Comparison of ENCODE assay signal across 27 cellular contexts in the genomic region with DNA sequence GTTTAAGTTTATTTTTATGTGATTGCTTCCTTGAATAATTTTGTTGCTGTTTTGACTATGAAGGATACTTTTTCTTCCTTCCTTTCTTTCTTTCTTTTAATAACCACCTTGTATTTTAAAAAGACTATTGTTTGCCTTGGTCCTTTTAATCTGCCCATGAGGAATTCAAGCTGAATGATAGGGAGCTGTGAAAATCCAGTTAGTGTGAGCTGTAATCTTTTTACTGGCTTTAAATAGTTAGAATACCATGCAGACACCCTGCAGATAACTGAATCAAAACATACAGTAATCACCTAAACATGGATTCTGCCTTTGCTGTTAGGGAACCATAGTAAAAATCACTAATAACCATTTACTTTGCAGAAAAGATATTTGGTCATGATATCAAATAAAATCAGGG.
"Had no signal": no experiment of that assay in that cellular context is flagged by ENCODE, and none has a peak within 500 bp of the region (broad histone marks: within the 10 kb centered on the region; RNA-seq: fewer than 3 reads in every experiment).

No MANE protein-coding gene starts in this region.

- H3K4me1 ChIP-seq: body of pancreas, heart left ventricle had no signal

- H3K9me3 ChIP-seq: body of pancreas, heart left ventricle had no signal

- H3K27me3 ChIP-seq: body of pancreas, dorsolateral prefrontal cortex, heart left ventricle had no signal

- H3K4me3 ChIP-seq: body of pancreas, coronary artery, dorsolateral prefrontal cortex, heart left ventricle had no signal

- H3K36me3 ChIP-seq: heart left ventricle, WERI-Rb-1 had no signal

- DNase-seq: activated B cell treated with CpG ODN at 0.5 μM for 24 hours; activated CD4-positive, alpha-beta T cell treated with anti-CD3 and anti-CD28 coated beads for 48 hours; activated CD4-positive, alpha-beta T cell treated with anti-CD3 and anti-CD28 coated beads, Interleukin-2, amount 50 U/mL, for 1 hour; activated CD4-positive, alpha-beta T cell treated with anti-CD3 and anti-CD28 coated beads, Interleukin-2, amount 50 U/mL, for 48 hours; activated CD8-positive, alpha-beta memory T cell treated with anti-CD3 and anti-CD28 coated beads for 24 hours; activated CD8-positive, alpha-beta T cell treated with anti-CD3 and anti-CD28 coated beads for 36 hours; activated effector memory CD4-positive, alpha-beta T cell treated with Interleukin-2 at 50 U/mL for 16 hours; activated gamma-delta T cell treated with Interleukin-2 at 50 U/mL for 16 hours; activated naive CD4-positive, alpha-beta T cell treated with anti-CD3 and anti-CD28 coated beads, Interleukin-2, amount 50 U/mL, for 16 hours; activated naive CD4-positive, alpha-beta T cell treated with Interleukin-2 at 50 U/mL for 16 hours; activated T-cell treated with anti-CD3 and anti-CD28 coated beads, Interleukin-2, amount 50 U/mL, for 4 hours; amniotic stem cell; anterior cingulate cortex; body of pancreas; central memory CD4-positive, alpha-beta T cell; cerebellar nuclear complex; dorsolateral prefrontal cortex; effector memory CD4-positive, alpha-beta T cell; endodermal cell; foreskin fibroblast; glutamatergic neuron; heart left ventricle; T-helper 1 cell; T-helper 17 cell; T1000; WERI-Rb-1 had no signal

- H3K27ac ChIP-seq: body of pancreas, coronary artery, dorsolateral prefrontal cortex, heart left ventricle, WERI-Rb-1 had no signal
